20 cellular contexts compared by ENCODE assay signal in the genomic region with DNA sequence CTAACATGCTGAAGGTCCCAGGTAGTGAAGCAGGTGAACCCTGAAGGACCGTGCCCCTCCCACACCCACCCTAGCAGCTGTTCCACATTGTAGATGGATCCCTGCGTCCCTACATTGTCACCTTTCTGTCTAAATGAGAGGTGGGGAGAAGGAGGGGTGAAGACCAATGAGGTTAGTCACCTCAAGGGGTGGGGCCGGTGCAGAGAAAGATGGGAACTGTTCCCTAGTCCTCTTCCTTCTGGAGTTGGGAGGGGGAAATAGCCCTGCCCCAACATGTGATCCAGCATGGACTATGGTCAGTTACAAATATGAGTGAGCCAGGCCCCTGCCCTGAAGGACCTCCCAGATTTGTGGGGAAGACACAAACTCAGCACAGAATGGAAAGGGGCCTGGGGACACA.
A peak's percentile ranks its signal among the peaks of the same experiment; 100 is the strongest.
DNase-seq lines count a peak whose midpoint lies in the region; ATAC-seq, FAIRE-seq and TF ChIP-seq lines count a peak whose summit lies in the region.
"Had no signal": no experiment of that assay in that cellular context is flagged by ENCODE, and none has a peak within 500 bp of the region (broad histone marks: within the 10 kb centered on the region; RNA-seq: fewer than 3 reads in every experiment).

No MANE protein-coding gene starts in this region.

- H4K20me1 ChIP-seq in BLaER1 (no peaks in the 10 kb centered on the region), OCI-LY1 (ENCODE audit: insufficient read depth, low read length) (no peaks in the 10 kb centered on the region), osteoblast (ENCODE audit: insufficient read depth, low read length) (no peaks in the 10 kb centered on the region)

- ATAC-seq in GM19397 (IDR thresholded peaks at IDR 0.05; ENCODE audit: unreplicated experiment), result no peak
- no peak for ATAC-seq in left lung
- ATAC-seq: Panc1, Right ventricle myocardium inferior had no signal

- H3K4me1 ChIP-seq in BLaER1, result peaks cover 42% of the 10 kb centered on the region
- peaks cover 33% of the 10 kb centered on the region for H3K4me1 ChIP-seq in OCI-LY1 (ENCODE audit: insufficient read depth, low read length, severe bottlenecking)
- H3K4me1 ChIP-seq in kidney (ENCODE audit: control insufficient read depth in 1 of 2, insufficient read depth in 1 of 2, low read depth in 1 of 2, low read length in 2 of 2), result peaks cover 17 to 19% of the 10 kb centered on the region in 2 donors
- no peaks in the 10 kb centered on the region for H3K4me1 ChIP-seq in osteoblast (ENCODE audit: insufficient read depth, low read length)
- H3K4me1 ChIP-seq in left lung, result peaks cover 0 to 9% of the 10 kb centered on the region in 2 donors

- peak; percentile 33 for DNase-seq in kidney
- DNase-seq in osteoblast (ENCODE audit: insufficient read length, low spot score, missing footprints), result peak; percentile 37
- no peak for DNase-seq in left lung
- DNase-seq in NCI-H187 treated with DMSO at 0.1 percent for 48 hours (lab: John Stamatoyannopoulos, UW), result no peak
- DNase-seq in DMS153 treated with DMSO at 0.1 percent for 48 hours (lab: John Stamatoyannopoulos, UW; ENCODE audit: unreplicated experiment), result no peak
- DNase-seq: COR-L47, DMS153, EL, NCI-H1048, NCI-H1436 treated with DMSO at 0.1 percent for 48 hours, NCI-H2081, NCI-H510A treated with DMSO at 0.1 percent for 48 hours, NCI-H82 had no signal

- H2AFZ ChIP-seq in OCI-LY1 (ENCODE audit: low read length) (no peak overlapping the region), osteoblast (ENCODE audit: low read length) (no peak overlapping the region)

- H3K9me3 ChIP-seq in BLaER1, result peaks cover 8% of the 10 kb centered on the region
- H3K9me3 ChIP-seq in OCI-LY1 (ENCODE audit: low read length), result no peaks in the 10 kb centered on the region; the same call in 1 of the 2 replicates
- no peaks in the 10 kb centered on the region for H3K9me3 ChIP-seq in kidney (ENCODE audit: control insufficient read depth in 1 of 2, low read length in 2 of 2)
- H3K9me3 ChIP-seq in osteoblast (ENCODE audit: low read depth, low read length), result no peaks in the 10 kb centered on the region
- no peaks in the 10 kb centered on the region for H3K9me3 ChIP-seq in left lung

- no peak for FAIRE-seq in kidney (lab: Jason Lieb, UNC)
- FAIRE-seq: H54 had no signal

- no peaks in the 10 kb centered on the region for H3F3A ChIP-seq in OCI-LY1 (ENCODE audit: insufficient read depth, low read length)

- no peak for TF ChIP-seq CTCF in OCI-LY1 (IDR thresholded peaks at IDR 0.05; ENCODE audit: low read length)
- TF ChIP-seq CTCF in kidney (IDR thresholded peaks at IDR 0.05; ENCODE audit: borderline replicate concordance, extremely low read depth, insufficient read depth), result no peak
- TF ChIP-seq CTCF in osteoblast (IDR thresholded peaks at IDR 0.05; ENCODE audit: extremely low read depth, low read depth, low read length), result no peak
- TF ChIP-seq CTCF in left lung (IDR thresholded peaks at IDR 0.05), result no peak

- H3K79me2 ChIP-seq in OCI-LY1 (ENCODE audit: insufficient read depth, low read length), result no peaks in the 10 kb centered on the region
- no peaks in the 10 kb centered on the region for H3K79me2 ChIP-seq in osteoblast (ENCODE audit: insufficient read depth, low read length)

- no peaks in the 10 kb centered on the region for H3K36me3 ChIP-seq in BLaER1
- no peaks in the 10 kb centered on the region for H3K36me3 ChIP-seq in OCI-LY1 (ENCODE audit: insufficient read depth, low read length)
- no peaks in the 10 kb centered on the region for H3K36me3 ChIP-seq in kidney (ENCODE audit: control insufficient read depth in 1 of 2, insufficient read depth in 2 of 2, low read length in 2 of 2)
- H3K36me3 ChIP-seq in osteoblast (ENCODE audit: insufficient read depth, low read length), result no peaks in the 10 kb centered on the region
- no peaks in the 10 kb centered on the region for H3K36me3 ChIP-seq in left lung

- H3K9me2 ChIP-seq in OCI-LY1 (ENCODE audit: low read depth, low read length), result no peaks in the 10 kb centered on the region

- peak overlapping the region; percentile 40 for H3K4me2 ChIP-seq in BLaER1
- H3K4me2 ChIP-seq in OCI-LY1 (ENCODE audit: low read length), result no peak overlapping the region; the same call in 1 of the 2 replicates
- H3K4me2 ChIP-seq in osteoblast (ENCODE audit: insufficient read depth, low read length), result no peak overlapping the region
- H3K4me2 ChIP-seq: KMS-11 had no signal

- H3K27ac ChIP-seq in BLaER1 (no peak overlapping the region), OCI-LY1 (ENCODE audit: low read depth, low read length, poor library complexity, severe bottlenecking) (peak overlapping the region; percentile 61), kidney (ENCODE audit: low read depth in 2 of 2, low read length in 2 of 2) (no peak overlapping the region), osteoblast (ENCODE audit: low read depth, low read length) (no peak overlapping the region), left lung (no peak overlapping the region)
- H3K27ac ChIP-seq: KMS-11 had no signal

- H3K4me3 ChIP-seq in BLaER1 (no peak overlapping the region), OCI-LY1 (ENCODE audit: low read depth, low read length, poor library complexity, severe bottlenecking) (no peak overlapping the region), kidney (ENCODE audit: low read length in 2 of 2) (no peak overlapping the region), osteoblast (ENCODE audit: insufficient read depth, low read length) (no peak overlapping the region), left lung (no peak overlapping the region)

- intact Hi-C loops in kidney (cut with DNase I), result no loop called here
- intact Hi-C loops in left lung (cut with DNase I), result no loop called here

- H3K9ac ChIP-seq in BLaER1 (no peak overlapping the region), OCI-LY1 (ENCODE audit: low read length) (no peak overlapping the region), kidney (ENCODE audit: low read length in 2 of 2) (no peak overlapping the region)
- H3K9ac ChIP-seq: KMS-11 had no signal

- H3K27me3 ChIP-seq in BLaER1, result no peaks in the 10 kb centered on the region
- H3K27me3 ChIP-seq in OCI-LY1 (ENCODE audit: insufficient read depth, low read length), result no peaks in the 10 kb centered on the region
- H3K27me3 ChIP-seq in osteoblast (ENCODE audit: insufficient read depth, low read length), result no peaks in the 10 kb centered on the region
- H3K27me3 ChIP-seq in left lung, result no peaks in the 10 kb centered on the region

Comparison
In these comparisons a context has a peak if more than half of its experiments do, and no peak if none do; other contexts are left out.
1. DNase-seq: peak in kidney (single experiment) and osteoblast (single experiment); none in left lung (0 of 2), NCI-H187 treated with DMSO at 0.1 percent for 48 hours (single experiment) and DMS153 treated with DMSO at 0.1 percent for 48 hours (single experiment).